Comparison of ENCODE assay signal across 23 cellular contexts in the genomic region with DNA sequence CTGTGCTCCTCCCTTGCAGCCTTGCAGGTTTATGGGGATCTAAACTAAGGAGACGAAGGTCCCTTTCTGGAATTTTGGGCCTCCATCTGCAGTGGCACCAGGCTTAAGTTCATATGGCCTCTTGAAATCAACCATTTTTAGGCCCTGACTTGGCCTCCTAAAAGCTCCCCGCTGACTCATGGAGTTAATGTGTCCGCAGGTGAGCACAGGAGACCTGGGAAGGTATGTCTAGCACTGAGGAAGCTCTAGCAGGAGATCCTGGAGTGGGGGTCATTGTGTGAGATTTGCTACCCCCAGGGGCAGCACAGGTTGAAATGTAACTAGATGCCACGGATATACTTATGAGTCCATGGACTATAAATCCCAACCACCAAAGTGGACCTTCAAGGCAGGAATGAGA.
"Had no signal": no experiment of that assay in that cellular context is flagged by ENCODE, and none has a peak within 500 bp of the region (broad histone marks: within the 10 kb centered on the region; RNA-seq: fewer than 3 reads in every experiment).

No MANE protein-coding gene starts in this region.

- H3K27me3 ChIP-seq: MG63, SJSA1 had no signal

- H3K4me3 ChIP-seq: MG63, SJSA1, SK-N-MC had no signal

- H3K4me1 ChIP-seq: SJSA1 had no signal

- H3K9me3 ChIP-seq: MG63, SJSA1 had no signal

- H3K36me3 ChIP-seq: MG63, SJSA1 had no signal

- H3K27ac ChIP-seq: SJSA1, SK-N-MC had no signal

- DNase-seq: IMR-90, Karpas-422, KG1, MG63, NCI-H1092, NCI-H1105 treated with DMSO at 0.1 percent for 48 hours, NCI-H1417 treated with DMSO at 0.1 percent for 48 hours, NCI-H187, NCI-H2029, NCI-H2081 treated with DMSO at 0.1 percent for 48 hours, NCI-H2171, NCI-H226, NCI-H446, NCI-H510A, NCI-H524 treated with DMSO at 0.1 percent for 48 hours, NCI-H69, NCI-H774, Right ventricle myocardium superior, RPMI8226, SIG-M5 had no signal

- ATAC-seq: HepG2 had no signal
